Comparison of ENCODE assay signal across 18 cellular contexts in the genomic region with DNA sequence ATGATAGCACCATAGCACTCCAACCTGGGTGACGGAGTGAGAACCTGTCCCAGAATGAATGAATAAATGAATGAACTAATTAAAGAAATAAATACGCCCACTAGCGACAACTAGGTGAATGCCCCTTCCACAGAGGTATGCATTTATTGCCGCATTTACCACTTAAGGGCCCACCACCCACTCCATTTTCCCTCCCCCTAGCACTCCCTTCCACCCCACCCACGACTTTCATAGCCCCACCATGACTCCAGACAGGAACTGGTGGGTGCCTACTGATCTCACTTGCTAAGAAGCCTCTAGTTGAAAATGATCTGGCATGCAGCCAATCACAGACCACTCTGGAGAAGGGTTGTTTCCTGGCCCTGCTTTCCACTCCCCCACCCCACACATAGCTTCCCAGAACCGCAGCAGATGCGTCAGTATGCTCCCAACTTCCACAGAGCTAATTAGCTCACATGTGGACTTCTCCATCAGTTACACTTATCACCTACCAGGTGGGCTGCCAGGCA.
"Had no signal": no experiment of that assay in that cellular context is flagged by ENCODE, and none has a peak within 500 bp of the region (broad histone marks: within the 10 kb centered on the region; RNA-seq: fewer than 3 reads in every experiment).

No MANE protein-coding gene starts in this region.

- H3K27ac ChIP-seq: colonic mucosa, neutrophil had no signal

- H2AFZ ChIP-seq: hepatocyte had no signal

- H3K79me2 ChIP-seq: hepatocyte had no signal

- H3K4me2 ChIP-seq: hepatocyte had no signal

- ATAC-seq: right cardiac atrium had no signal

- FAIRE-seq: endothelial cell of umbilical vein, small intestine, urothelium cell line had no signal

- H3K36me3 ChIP-seq: colonic mucosa, neutrophil had no signal

- H3K4me1 ChIP-seq: colonic mucosa had no signal

- DNase-seq: colonic mucosa; effector CD4-positive, alpha-beta T cell; endodermal cell; erythroblast; foreskin melanocyte; head of caudate nucleus; mesendoderm; naive B cell; nephron progenitor cell; posterior cingulate gyrus; right cardiac atrium; small intestine; stimulated activated CD4-positive, alpha-beta T cell treated with anti-CD3 and anti-CD28 coated beads, Interleukin-2, amount 100 ng/mL, for 48 hours; stimulated activated naive CD4-positive, alpha-beta T cell treated with Interleukin-2 at 50 U/mL for 16 hours had no signal

- H3K27me3 ChIP-seq: colonic mucosa, hepatocyte, neutrophil had no signal

- H3K4me3 ChIP-seq: colonic mucosa, hepatocyte had no signal

- H3K9me3 ChIP-seq: colonic mucosa, neutrophil had no signal
